ENCODE assay signal across 2 cellular contexts in the genomic region with DNA sequence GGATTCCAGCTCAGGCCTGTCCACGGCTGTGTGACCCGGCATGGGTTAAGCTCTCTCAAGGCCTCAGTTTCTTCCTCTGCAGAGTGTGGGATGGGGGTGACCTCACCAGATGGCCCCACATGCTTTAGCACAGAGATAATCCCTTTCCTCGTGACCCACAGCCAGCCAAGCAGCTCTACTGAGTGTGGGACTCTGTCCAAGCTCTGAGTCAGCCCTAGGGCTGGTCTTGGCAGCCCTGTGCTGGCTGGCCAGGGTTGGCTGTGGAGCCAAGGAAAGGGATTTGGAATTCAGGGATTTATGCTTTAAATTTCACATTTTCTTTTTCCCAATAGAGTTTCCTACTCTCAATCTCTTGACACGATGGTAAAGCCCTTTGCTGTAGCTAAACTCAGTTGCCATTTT.
TF ChIP-seq lines count a peak whose summit lies in the region.

No MANE protein-coding gene starts in this region.

TF ChIP-seq in SK-N-SH treated with all-trans-retinoic acid at 6 μM for 48 hours, 23 proteins besides CTCF, POLR2A, EP300 and RAD21 (continued from another document):
- TF ChIP-seq, protein P1, sequence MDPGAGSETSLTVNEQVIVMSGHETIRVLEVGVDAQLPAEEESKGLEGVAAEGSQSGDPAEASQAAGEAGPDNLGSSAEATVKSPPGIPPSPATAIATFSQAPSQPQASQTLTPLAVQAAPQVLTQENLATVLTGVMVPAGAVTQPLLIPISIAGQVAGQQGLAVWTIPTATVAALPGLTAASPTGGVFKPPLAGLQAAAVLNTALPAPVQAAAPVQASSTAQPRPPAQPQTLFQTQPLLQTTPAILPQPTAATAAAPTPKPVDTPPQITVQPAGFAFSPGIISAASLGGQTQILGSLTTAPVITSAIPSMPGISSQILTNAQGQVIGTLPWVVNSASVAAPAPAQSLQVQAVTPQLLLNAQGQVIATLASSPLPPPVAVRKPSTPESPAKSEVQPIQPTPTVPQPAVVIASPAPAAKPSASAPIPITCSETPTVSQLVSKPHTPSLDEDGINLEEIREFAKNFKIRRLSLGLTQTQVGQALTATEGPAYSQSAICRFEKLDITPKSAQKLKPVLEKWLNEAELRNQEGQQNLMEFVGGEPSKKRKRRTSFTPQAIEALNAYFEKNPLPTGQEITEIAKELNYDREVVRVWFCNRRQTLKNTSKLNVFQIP (CRISPR knock-in tag; IDR thresholded peaks at IDR 0.05; ENCODE audit: borderline replicate concordance, low read depth) = no peak
- TF ChIP-seq ZC3H10 (CRISPR knock-in tag; IDR thresholded peaks at IDR 0.05) (0 out of 2 replicates have a peak, but pooled peaks have one; percentile 41), ZNF70 (CRISPR knock-in tag; IDR thresholded peaks at IDR 0.05) (no peak), ISL1 (CRISPR knock-in tag; IDR thresholded peaks at IDR 0.05) (0 out of 2 replicates have a peak, but pooled peaks have one; percentile 13)

TF ChIP-seq in WTC11, 78 proteins besides CTCF, POLR2A, EP300 and RAD21 (continued from another document):
- TF ChIP-seq, protein P2, sequence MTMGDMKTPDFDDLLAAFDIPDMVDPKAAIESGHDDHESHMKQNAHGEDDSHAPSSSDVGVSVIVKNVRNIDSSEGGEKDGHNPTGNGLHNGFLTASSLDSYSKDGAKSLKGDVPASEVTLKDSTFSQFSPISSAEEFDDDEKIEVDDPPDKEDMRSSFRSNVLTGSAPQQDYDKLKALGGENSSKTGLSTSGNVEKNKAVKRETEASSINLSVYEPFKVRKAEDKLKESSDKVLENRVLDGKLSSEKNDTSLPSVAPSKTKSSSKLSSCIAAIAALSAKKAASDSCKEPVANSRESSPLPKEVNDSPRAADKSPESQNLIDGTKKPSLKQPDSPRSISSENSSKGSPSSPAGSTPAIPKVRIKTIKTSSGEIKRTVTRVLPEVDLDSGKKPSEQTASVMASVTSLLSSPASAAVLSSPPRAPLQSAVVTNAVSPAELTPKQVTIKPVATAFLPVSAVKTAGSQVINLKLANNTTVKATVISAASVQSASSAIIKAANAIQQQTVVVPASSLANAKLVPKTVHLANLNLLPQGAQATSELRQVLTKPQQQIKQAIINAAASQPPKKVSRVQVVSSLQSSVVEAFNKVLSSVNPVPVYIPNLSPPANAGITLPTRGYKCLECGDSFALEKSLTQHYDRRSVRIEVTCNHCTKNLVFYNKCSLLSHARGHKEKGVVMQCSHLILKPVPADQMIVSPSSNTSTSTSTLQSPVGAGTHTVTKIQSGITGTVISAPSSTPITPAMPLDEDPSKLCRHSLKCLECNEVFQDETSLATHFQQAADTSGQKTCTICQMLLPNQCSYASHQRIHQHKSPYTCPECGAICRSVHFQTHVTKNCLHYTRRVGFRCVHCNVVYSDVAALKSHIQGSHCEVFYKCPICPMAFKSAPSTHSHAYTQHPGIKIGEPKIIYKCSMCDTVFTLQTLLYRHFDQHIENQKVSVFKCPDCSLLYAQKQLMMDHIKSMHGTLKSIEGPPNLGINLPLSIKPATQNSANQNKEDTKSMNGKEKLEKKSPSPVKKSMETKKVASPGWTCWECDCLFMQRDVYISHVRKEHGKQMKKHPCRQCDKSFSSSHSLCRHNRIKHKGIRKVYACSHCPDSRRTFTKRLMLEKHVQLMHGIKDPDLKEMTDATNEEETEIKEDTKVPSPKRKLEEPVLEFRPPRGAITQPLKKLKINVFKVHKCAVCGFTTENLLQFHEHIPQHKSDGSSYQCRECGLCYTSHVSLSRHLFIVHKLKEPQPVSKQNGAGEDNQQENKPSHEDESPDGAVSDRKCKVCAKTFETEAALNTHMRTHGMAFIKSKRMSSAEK (CRISPR knock-in tag; IDR thresholded peaks at IDR 0.05; ENCODE audit: borderline replicate concordance) = no peak
- TF ChIP-seq, protein P3, sequence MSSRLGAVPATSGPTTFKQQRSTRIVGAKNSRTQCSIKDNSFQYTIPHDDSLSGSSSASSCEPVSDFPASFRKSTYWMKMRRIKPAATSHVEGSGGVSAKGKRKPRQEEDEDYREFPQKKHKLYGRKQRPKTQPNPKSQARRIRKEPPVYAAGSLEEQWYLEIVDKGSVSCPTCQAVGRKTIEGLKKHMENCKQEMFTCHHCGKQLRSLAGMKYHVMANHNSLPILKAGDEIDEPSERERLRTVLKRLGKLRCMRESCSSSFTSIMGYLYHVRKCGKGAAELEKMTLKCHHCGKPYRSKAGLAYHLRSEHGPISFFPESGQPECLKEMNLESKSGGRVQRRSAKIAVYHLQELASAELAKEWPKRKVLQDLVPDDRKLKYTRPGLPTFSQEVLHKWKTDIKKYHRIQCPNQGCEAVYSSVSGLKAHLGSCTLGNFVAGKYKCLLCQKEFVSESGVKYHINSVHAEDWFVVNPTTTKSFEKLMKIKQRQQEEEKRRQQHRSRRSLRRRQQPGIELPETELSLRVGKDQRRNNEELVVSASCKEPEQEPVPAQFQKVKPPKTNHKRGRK (CRISPR knock-in tag; IDR thresholded peaks at IDR 0.05; ENCODE audit: borderline replicate concordance) = no peak
- TF ChIP-seq ZNF423 (CRISPR knock-in tag; IDR thresholded peaks at IDR 0.05) = no peak
- TF ChIP-seq, protein P4, sequence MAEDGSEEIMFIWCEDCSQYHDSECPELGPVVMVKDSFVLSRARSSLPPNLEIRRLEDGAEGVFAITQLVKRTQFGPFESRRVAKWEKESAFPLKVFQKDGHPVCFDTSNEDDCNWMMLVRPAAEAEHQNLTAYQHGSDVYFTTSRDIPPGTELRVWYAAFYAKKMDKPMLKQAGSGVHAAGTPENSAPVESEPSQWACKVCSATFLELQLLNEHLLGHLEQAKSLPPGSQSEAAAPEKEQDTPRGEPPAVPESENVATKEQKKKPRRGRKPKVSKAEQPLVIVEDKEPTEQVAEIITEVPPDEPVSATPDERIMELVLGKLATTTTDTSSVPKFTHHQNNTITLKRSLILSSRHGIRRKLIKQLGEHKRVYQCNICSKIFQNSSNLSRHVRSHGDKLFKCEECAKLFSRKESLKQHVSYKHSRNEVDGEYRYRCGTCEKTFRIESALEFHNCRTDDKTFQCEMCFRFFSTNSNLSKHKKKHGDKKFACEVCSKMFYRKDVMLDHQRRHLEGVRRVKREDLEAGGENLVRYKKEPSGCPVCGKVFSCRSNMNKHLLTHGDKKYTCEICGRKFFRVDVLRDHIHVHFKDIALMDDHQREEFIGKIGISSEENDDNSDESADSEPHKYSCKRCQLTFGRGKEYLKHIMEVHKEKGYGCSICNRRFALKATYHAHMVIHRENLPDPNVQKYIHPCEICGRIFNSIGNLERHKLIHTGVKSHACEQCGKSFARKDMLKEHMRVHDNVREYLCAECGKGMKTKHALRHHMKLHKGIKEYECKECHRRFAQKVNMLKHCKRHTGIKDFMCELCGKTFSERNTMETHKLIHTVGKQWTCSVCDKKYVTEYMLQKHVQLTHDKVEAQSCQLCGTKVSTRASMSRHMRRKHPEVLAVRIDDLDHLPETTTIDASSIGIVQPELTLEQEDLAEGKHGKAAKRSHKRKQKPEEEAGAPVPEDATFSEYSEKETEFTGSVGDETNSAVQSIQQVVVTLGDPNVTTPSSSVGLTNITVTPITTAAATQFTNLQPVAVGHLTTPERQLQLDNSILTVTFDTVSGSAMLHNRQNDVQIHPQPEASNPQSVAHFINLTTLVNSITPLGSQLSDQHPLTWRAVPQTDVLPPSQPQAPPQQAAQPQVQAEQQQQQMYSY (CRISPR knock-in tag; IDR thresholded peaks at IDR 0.05) = no peak
